Comparison of ENCODE assay signal across 9 cellular contexts in the genomic region with DNA sequence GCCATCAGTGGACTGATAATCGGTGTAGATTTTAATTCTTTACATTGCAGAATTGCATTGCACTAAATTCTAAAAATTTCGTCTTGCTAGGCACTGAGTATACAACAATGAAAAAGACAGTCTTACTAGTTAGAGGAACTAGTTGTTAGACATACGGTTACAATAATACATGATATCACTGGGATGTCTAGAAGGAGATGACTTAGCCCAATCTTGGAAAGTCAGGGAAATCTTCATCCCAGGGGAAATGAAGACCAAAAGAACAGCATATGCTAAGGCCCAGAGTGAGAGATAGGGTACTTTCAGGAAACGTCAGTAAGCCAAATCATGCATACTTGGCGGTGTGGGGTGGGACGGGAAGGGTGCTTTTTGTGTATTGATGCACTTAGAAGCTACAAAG. TPM values are rescaled to one million over a fixed set of nuclear protein-coding genes. Genes with fewer than 3 reads are reported as not detected.
DNase-seq lines count a peak whose midpoint lies in the region; ATAC-seq and TF ChIP-seq lines count a peak whose summit lies in the region.
"Had no signal": no experiment of that assay in that cellular context is flagged by ENCODE, and none has a peak within 500 bp of the region (broad histone marks: within the 10 kb centered on the region; RNA-seq: fewer than 3 reads in every experiment).

No MANE protein-coding gene starts in this region.

- H3K36me3 Mint-ChIP-seq in CD4-positive, CD25-positive, alpha-beta regulatory T cell, result peaks cover 5% of the 10 kb centered on the region
- H3K36me3 Mint-ChIP-seq in nephron progenitor cell (ENCODE audit: low read depth), result peaks cover 30% of the 10 kb centered on the region

- peak overlapping the region; percentile 93 to 96 (median 93) for H3K4me3 Mint-ChIP-seq in CD4-positive, CD25-positive, alpha-beta regulatory T cell
- H3K4me3 Mint-ChIP-seq in nephron progenitor cell, result peak overlapping the region; percentile 94

- H3K4me3 ChIP-seq in CD4-positive, CD25-positive, alpha-beta regulatory T cell (ENCODE audit: low read depth, low read length), result peak overlapping the region; percentile 93
- H3K4me3 ChIP-seq in Karpas-422 (ENCODE audit: low read length) (peak overlapping the region; percentile 93), choroid plexus epithelial cell (ENCODE audit: low read depth, low read length) (peak overlapping the region; percentile 89)

- peak overlapping the region; percentile 32 to 99 (median 39) for H3K27ac Mint-ChIP-seq in CD4-positive, CD25-positive, alpha-beta regulatory T cell
- no peak overlapping the region for H3K27ac Mint-ChIP-seq in nephron progenitor cell

- ATAC-seq in CD4-positive, CD25-positive, alpha-beta regulatory T cell (ENCODE audit: low read depth in 2 of 2), result no peak
- ATAC-seq in HG03442 (IDR thresholded peaks at IDR 0.05; ENCODE audit: unreplicated experiment), result no peak

- peak overlapping the region; percentile 92 for H3K9ac ChIP-seq in Karpas-422 (ENCODE audit: low read length)

- H3K27me3 Mint-ChIP-seq in CD4-positive, CD25-positive, alpha-beta regulatory T cell, result no peaks in the 10 kb centered on the region
- no peaks in the 10 kb centered on the region for H3K27me3 Mint-ChIP-seq in nephron progenitor cell (ENCODE audit: low read depth, poor library complexity)

- no peak overlapping the region for H3K27ac ChIP-seq in CD4-positive, CD25-positive, alpha-beta regulatory T cell (ENCODE audit: insufficient read depth, low read length, poor library complexity, severe bottlenecking)
- no peak overlapping the region for H3K27ac ChIP-seq in Karpas-422 (ENCODE audit: low read length)

- H3K36me3 ChIP-seq in CD4-positive, CD25-positive, alpha-beta regulatory T cell (ENCODE audit: control insufficient read depth, insufficient read depth, low read length), result no peaks in the 10 kb centered on the region
- H3K36me3 ChIP-seq in Karpas-422 (ENCODE audit: insufficient read depth, low read length), result no peaks in the 10 kb centered on the region

- peak overlapping the region; percentile 97; the same call in 1 of the 2 replicates for H2AFZ ChIP-seq in Karpas-422 (ENCODE audit: low read length)

- H3K9me3 Mint-ChIP-seq in CD4-positive, CD25-positive, alpha-beta regulatory T cell, result no peaks in the 10 kb centered on the region
- no peaks in the 10 kb centered on the region for H3K9me3 Mint-ChIP-seq in nephron progenitor cell

- no peak for TF ChIP-seq CTCF in choroid plexus epithelial cell (conservative IDR thresholded peaks at IDR 0.05; ENCODE audit: low read depth, low read length)
- TF ChIP-seq CTCF in nephron progenitor cell (IDR thresholded peaks at IDR 0.05), result no peak

- peak overlapping the region; percentile 99 for H3K4me2 ChIP-seq in Karpas-422 (ENCODE audit: low read depth, low read length, poor library complexity, severe bottlenecking)

- H3K9me2 ChIP-seq in Karpas-422 (replicated peaks; ENCODE audit: insufficient read depth, low read length), result no peaks in the 10 kb centered on the region

- no peaks in the 10 kb centered on the region for H4K20me1 ChIP-seq in Karpas-422 (ENCODE audit: insufficient read depth, low read depth, low read length)

- H3K27me3 ChIP-seq in CD4-positive, CD25-positive, alpha-beta regulatory T cell (ENCODE audit: control insufficient read depth, insufficient read depth, low read length), result no peaks in the 10 kb centered on the region
- no peaks in the 10 kb centered on the region for H3K27me3 ChIP-seq in Karpas-422 (ENCODE audit: low read length)

- no peak for DNase-seq in CD4-positive, CD25-positive, alpha-beta regulatory T cell
- DNase-seq in Karpas-422, result no peak
- DNase-seq in choroid plexus epithelial cell (ENCODE audit: low read depth), result no peak
- no peak for DNase-seq in nephron progenitor cell
- DNase-seq in posterior vena cava (ENCODE audit: low spot score), result no peak
- no peak for DNase-seq in DMS53 treated with DMSO at 0.1 percent for 48 hours (lab: John Stamatoyannopoulos, UW; ENCODE audit: unreplicated experiment)
- no peak for DNase-seq in stimulated activated CD8-positive, alpha-beta memory T cell treated with anti-CD3 and anti-CD28 coated beads, Interleukin-4, amount 100 ng/mL, for 48 hours
- DNase-seq: kidney glomerular epithelial cell had no signal

- intact Hi-C loops in posterior vena cava (cut with DNase I), result no loop called here

- peaks cover 38% of the 10 kb centered on the region for H3K4me1 ChIP-seq in CD4-positive, CD25-positive, alpha-beta regulatory T cell (ENCODE audit: control insufficient read depth, insufficient read depth, low read length, poor library complexity, severe bottlenecking)
- peaks cover 37% of the 10 kb centered on the region for H3K4me1 ChIP-seq in Karpas-422 (ENCODE audit: low read length)

- peaks cover 33 to 45% (median 38%) of the 10 kb centered on the region in 4 donors for H3K4me1 Mint-ChIP-seq in CD4-positive, CD25-positive, alpha-beta regulatory T cell
- peaks cover 50% of the 10 kb centered on the region for H3K4me1 Mint-ChIP-seq in nephron progenitor cell

- H3K9me3 ChIP-seq in CD4-positive, CD25-positive, alpha-beta regulatory T cell (ENCODE audit: control insufficient read depth in 2 of 2, low read length in 2 of 2), result no peaks in the 10 kb centered on the region
- no peaks in the 10 kb centered on the region for H3K9me3 ChIP-seq in Karpas-422 (ENCODE audit: low read length)

- H3K79me2 ChIP-seq in Karpas-422 (ENCODE audit: low read length), result peaks cover 31% of the 10 kb centered on the region

RNA-seq across cellular contexts. Expression of a gene that starts 0.9 kb away (rescaled TPM):
- 6.9 TPM for total RNA-seq in CD4-positive, CD25-positive, alpha-beta regulatory T cell
- 10 to 100 TPM in 2 of 4 donors, 1 to 10 TPM in 2; 6.6 to 12.4 (median 9.5) TPM for polyA plus RNA-seq in CD4-positive, CD25-positive, alpha-beta regulatory T cell
- total RNA-seq in Karpas-422 (2014; rRNA removed; shearing (Covaris generic); ENCODE audit: low replicate concordance), result 16.6 and 28.2 TPM in 2 replicates
- 10 to 100 TPM; 14.4 to 16.3 TPM for total RNA-seq in posterior vena cava

RNA-seq across cellular contexts. Expression of a gene that starts 1.6 kb away (rescaled TPM):
- total RNA-seq in CD4-positive, CD25-positive, alpha-beta regulatory T cell, result 51.8 TPM
- polyA plus RNA-seq in CD4-positive, CD25-positive, alpha-beta regulatory T cell, result 10 to 100 TPM; 15.8 to 59.6 (median 37.4) TPM
- 1.3 and 1.9 TPM in 2 replicates for total RNA-seq in Karpas-422 (2014; rRNA removed; shearing (Covaris generic); ENCODE audit: low replicate concordance)
- total RNA-seq in posterior vena cava, result 10 to 100 TPM; 25.3 to 33.8 TPM
